Comparison of ENCODE assay signal across 13 cellular contexts in the genomic region with DNA sequence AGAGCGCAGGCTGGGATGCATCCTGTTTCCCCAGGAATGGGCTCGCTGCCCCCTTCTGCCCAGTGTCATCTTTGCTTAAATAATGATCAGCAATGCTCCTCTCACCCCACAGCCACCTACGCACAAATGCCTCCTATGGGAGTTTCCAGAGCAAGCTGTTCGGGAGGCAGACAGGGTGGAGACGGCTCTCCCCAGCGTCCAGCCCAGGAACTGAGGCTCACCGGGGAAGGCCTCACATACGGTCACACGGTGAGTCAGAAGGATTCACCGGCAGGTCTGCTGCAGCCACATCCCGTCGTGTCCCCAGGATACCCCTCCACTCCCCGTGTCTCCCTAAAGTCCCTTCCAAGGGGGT. TPM values are rescaled to one million over a fixed set of nuclear protein-coding genes. Genes with fewer than 3 reads are reported as not detected.
DNase-seq lines count a peak whose midpoint lies in the region; ATAC-seq and TF ChIP-seq lines count a peak whose summit lies in the region.
"Had no signal": no experiment of that assay in that cellular context is flagged by ENCODE, and none has a peak within 500 bp of the region (broad histone marks: within the 10 kb centered on the region; RNA-seq: fewer than 3 reads in every experiment).

No MANE protein-coding gene starts in this region.

- H4K20me1 ChIP-seq in neural progenitor cell (ENCODE audit: low read depth): no peaks in the 10 kb centered on the region

- H3K79me2 ChIP-seq in neural progenitor cell (ENCODE audit: low read depth): no peaks in the 10 kb centered on the region

- no peaks in the 10 kb centered on the region for H3K36me3 Mint-ChIP-seq in central memory CD8-positive, alpha-beta T cell (ENCODE audit: insufficient read depth)
- no peaks in the 10 kb centered on the region for H3K36me3 Mint-ChIP-seq in neural progenitor cell

- TF ChIP-seq CTCF in neural progenitor cell (IDR thresholded peaks at IDR 0.05): no peak

- no peak overlapping the region for H3K4me3 ChIP-seq in neural progenitor cell
- H3K4me3 ChIP-seq: ascending aorta, heart right ventricle had no signal

- peaks cover 8% of the 10 kb centered on the region for H3K9me3 Mint-ChIP-seq in central memory CD8-positive, alpha-beta T cell
- H3K9me3 Mint-ChIP-seq in neural progenitor cell: peaks cover 13% of the 10 kb centered on the region

- DNase-seq in DMS 273 (lab: John Stamatoyannopoulos, UW; ENCODE audit: unreplicated experiment) (peak; percentile 46), DMS 273 treated with DMSO at 0.1 percent for 48 hours (lab: John Stamatoyannopoulos, UW) (no peak), NCI-H2171 (lab: John Stamatoyannopoulos, UW) (peak; percentile 4), neural progenitor cell (ENCODE audit: low spot score) (peak; percentile 52)
- no peak for DNase-seq in central memory CD8-positive, alpha-beta T cell (ENCODE audit: low spot score in 2 of 2)
- no peak for DNase-seq in stimulated activated CD4-positive, alpha-beta T cell treated with anti-CD3 and anti-CD28 coated beads, Interleukin-1b, Interleukin-23, amount 100 ng/mL, for 48 hours
- DNase-seq: heart right ventricle, NCI-H2227 treated with DMSO at 0.1 percent for 48 hours, nucleus accumbens had no signal

- no peak overlapping the region for H3K4me2 ChIP-seq in neural progenitor cell

- no peak for ATAC-seq in central memory CD8-positive, alpha-beta T cell (replicated peaks; ENCODE audit: extremely low read depth, poor library complexity, severe bottlenecking)
- ATAC-seq in GM18511 (IDR thresholded peaks at IDR 0.05; ENCODE audit: unreplicated experiment): no peak
- ATAC-seq in GM21619 (IDR thresholded peaks at IDR 0.05; ENCODE audit: unreplicated experiment): no peak

- peak overlapping the region; percentile 22 for H3K27ac Mint-ChIP-seq in central memory CD8-positive, alpha-beta T cell (ENCODE audit: low read depth)
- H3K27ac Mint-ChIP-seq in neural progenitor cell: peak overlapping the region; percentile 87

- no peaks in the 10 kb centered on the region for H3K27me3 ChIP-seq in neural progenitor cell
- H3K27me3 ChIP-seq: ascending aorta had no signal

- H3K9me3 ChIP-seq in neural progenitor cell (ENCODE audit: low read depth): peaks cover 3% of the 10 kb centered on the region

- H3K36me3 ChIP-seq in neural progenitor cell: no peaks in the 10 kb centered on the region
- H3K36me3 ChIP-seq: ascending aorta, heart right ventricle had no signal

- H2AFZ ChIP-seq in neural progenitor cell (replicated peaks): peak overlapping the region; percentile 78

- peaks cover 47% of the 10 kb centered on the region for H3K4me1 Mint-ChIP-seq in central memory CD8-positive, alpha-beta T cell
- H3K4me1 Mint-ChIP-seq in neural progenitor cell: peaks cover 17% of the 10 kb centered on the region

- H3K4me1 ChIP-seq in neural progenitor cell: peaks cover 10% of the 10 kb centered on the region
- H3K4me1 ChIP-seq: ascending aorta had no signal

- H3K4me3 Mint-ChIP-seq in central memory CD8-positive, alpha-beta T cell: peak overlapping the region; percentile 1
- H3K4me3 Mint-ChIP-seq in neural progenitor cell: no peak overlapping the region

- no peak overlapping the region for H3K9ac ChIP-seq in neural progenitor cell

- no peak overlapping the region for H3K27ac ChIP-seq in neural progenitor cell
- H3K27ac ChIP-seq: 22Rv1, ascending aorta, heart right ventricle had no signal

- H3K27me3 Mint-ChIP-seq in central memory CD8-positive, alpha-beta T cell: no peaks in the 10 kb centered on the region
- H3K27me3 Mint-ChIP-seq in neural progenitor cell (ENCODE audit: insufficient read depth, low read depth): no peaks in the 10 kb centered on the region

- no peaks in the 10 kb centered on the region for H3F3A ChIP-seq in neural progenitor cell (ENCODE audit: low read depth)

RNA-seq across cellular contexts. Expression of a gene that starts 40.3 kb away (rescaled TPM):
- total RNA-seq in neural progenitor cell (ENCODE audit: low replicate concordance): 0.09 TPM in 1 of 2 replicates, not detected in the other

Comparison
In these comparisons a context has a peak if more than half of its experiments do, and no peak if none do; other contexts are left out.
1. DNase-seq: peak in DMS 273 (single experiment), NCI-H2171 (single experiment) and neural progenitor cell (single experiment); none in DMS 273 treated with DMSO at 0.1 percent for 48 hours (single experiment), central memory CD8-positive, alpha-beta T cell (0 of 2) and stimulated activated CD4-positive, alpha-beta T cell treated with anti-CD3 and anti-CD28 coated beads, Interleukin-1b, Interleukin-23, amount 100 ng/mL, for 48 hours (single experiment).